18 cellular contexts compared by ENCODE assay signal in the genomic region with DNA sequence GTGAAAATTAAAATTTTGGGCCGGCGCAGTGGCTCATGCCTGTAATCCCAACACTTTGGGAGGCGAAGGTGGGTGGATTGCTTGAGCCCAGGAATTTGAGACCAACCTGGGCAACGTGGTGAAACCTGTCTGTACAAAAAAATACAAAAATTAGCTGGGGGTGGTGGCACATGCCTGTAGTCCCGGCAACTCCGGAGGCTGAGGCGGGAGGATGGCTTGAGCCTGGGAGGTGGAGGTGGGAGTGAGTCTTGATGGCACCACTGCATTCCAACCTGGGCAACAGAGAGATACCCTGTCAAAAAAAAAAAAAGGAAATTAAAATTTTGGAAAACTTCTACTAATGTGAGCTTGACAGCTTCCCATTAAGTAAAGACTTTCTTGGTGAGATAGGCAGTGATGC. TPM values are rescaled to one million over a fixed set of nuclear protein-coding genes. Genes with fewer than 3 reads are reported as not detected.
A peak's percentile ranks its signal among the peaks of the same experiment; 100 is the strongest.
DNase-seq lines count a peak whose midpoint lies in the region; ATAC-seq and TF ChIP-seq lines count a peak whose summit lies in the region.
"Had no signal": no experiment of that assay in that cellular context is flagged by ENCODE, and none has a peak within 500 bp of the region (broad histone marks: within the 10 kb centered on the region; RNA-seq: fewer than 3 reads in every experiment).

No MANE protein-coding gene starts in this region.

- H3K27ac ChIP-seq in mesenchymal stem cell (ENCODE audit: low read length, poor library complexity, severe bottlenecking): no peak overlapping the region
- H3K27ac ChIP-seq: foreskin keratinocyte, transverse colon had no signal

- H3K4me3 Mint-ChIP-seq in stimulated activated naive CD8-positive, alpha-beta T cell treated with anti-CD3 and anti-CD28 coated beads, Interleukin-15, Interleukin-2, amounts not matched to agents 100 ng/mL and 50 ng/mL, for 24 hours: peak overlapping the region; percentile 48
- H3K4me3 Mint-ChIP-seq in stimulated activated naive CD8-positive, alpha-beta T cell treated with anti-CD3 and anti-CD28 coated beads, Interleukin-15, amount 100 ng/mL, for 72 hours: peak overlapping the region in 1 of 2 donors; percentile 14
- peak overlapping the region; percentile 38 for H3K4me3 Mint-ChIP-seq in activated CD8-positive, alpha-beta T cell treated with anti-CD3 and anti-CD28 coated beads for 36 hours
- H3K4me3 Mint-ChIP-seq: B cell had no signal

- intact Hi-C loops in activated CD8-positive, alpha-beta T cell treated with anti-CD3 and anti-CD28 coated beads for 36 hours (cut with micrococcal nuclease): no loop called here

- ATAC-seq in stimulated activated naive CD8-positive, alpha-beta T cell treated with anti-CD3 and anti-CD28 coated beads, Interleukin-15, amount 100 ng/mL, for 72 hours: no peak
- ATAC-seq in activated CD8-positive, alpha-beta T cell treated with anti-CD3 and anti-CD28 coated beads for 36 hours: no peak
- no peak for ATAC-seq in left lobe of liver
- ATAC-seq: foreskin keratinocyte, sciatic nerve had no signal

- H3K27me3 Mint-ChIP-seq in stimulated activated naive CD8-positive, alpha-beta T cell treated with anti-CD3 and anti-CD28 coated beads, Interleukin-15, Interleukin-2, amounts not matched to agents 100 ng/mL and 50 ng/mL, for 24 hours: no peaks in the 10 kb centered on the region
- H3K27me3 Mint-ChIP-seq in stimulated activated naive CD8-positive, alpha-beta T cell treated with anti-CD3 and anti-CD28 coated beads, Interleukin-15, amount 100 ng/mL, for 72 hours: no peaks in the 10 kb centered on the region
- no peaks in the 10 kb centered on the region for H3K27me3 Mint-ChIP-seq in activated CD8-positive, alpha-beta T cell treated with anti-CD3 and anti-CD28 coated beads for 36 hours
- H3K27me3 Mint-ChIP-seq: B cell had no signal

- H3K23ac ChIP-seq in mesenchymal stem cell (ENCODE audit: low read length in 2 of 2): no peak overlapping the region

- peaks cover 63 to 76% of the 10 kb centered on the region in 2 experiments for H3K36me3 ChIP-seq in mesenchymal stem cell (ENCODE audit: control insufficient read depth in 1 of 2, insufficient read depth in 2 of 2, low read depth in 1 of 2, low read length in 2 of 2)

- no peak for TF ChIP-seq CTCF in activated CD8-positive, alpha-beta T cell treated with anti-CD3 and anti-CD28 coated beads for 36 hours (IDR thresholded peaks at IDR 0.05)

- H3K4ac ChIP-seq in mesenchymal stem cell (ENCODE audit: low read depth in 1 of 2, low read length in 2 of 2): no peak overlapping the region

- peaks cover 64% of the 10 kb centered on the region for H3K4me1 Mint-ChIP-seq in stimulated activated naive CD8-positive, alpha-beta T cell treated with anti-CD3 and anti-CD28 coated beads, Interleukin-15, Interleukin-2, amounts not matched to agents 100 ng/mL and 50 ng/mL, for 24 hours (ENCODE audit: low read depth)
- H3K4me1 Mint-ChIP-seq in stimulated activated naive CD8-positive, alpha-beta T cell treated with anti-CD3 and anti-CD28 coated beads, Interleukin-15, amount 100 ng/mL, for 72 hours: peaks cover 72% of the 10 kb centered on the region
- peaks cover 42% of the 10 kb centered on the region for H3K4me1 Mint-ChIP-seq in activated CD8-positive, alpha-beta T cell treated with anti-CD3 and anti-CD28 coated beads for 36 hours (ENCODE audit: low read depth)

- H3K27me3 ChIP-seq in mesenchymal stem cell (ENCODE audit: control insufficient read depth in 1 of 2, insufficient read depth in 1 of 2, low read length in 2 of 2): no peaks in the 10 kb centered on the region
- H3K27me3 ChIP-seq: foreskin keratinocyte, transverse colon had no signal

- H3K9me3 Mint-ChIP-seq in stimulated activated naive CD8-positive, alpha-beta T cell treated with anti-CD3 and anti-CD28 coated beads, Interleukin-15, Interleukin-2, amounts not matched to agents 100 ng/mL and 50 ng/mL, for 24 hours: no peaks in the 10 kb centered on the region
- no peaks in the 10 kb centered on the region for H3K9me3 Mint-ChIP-seq in stimulated activated naive CD8-positive, alpha-beta T cell treated with anti-CD3 and anti-CD28 coated beads, Interleukin-15, amount 100 ng/mL, for 72 hours
- H3K9me3 Mint-ChIP-seq in activated CD8-positive, alpha-beta T cell treated with anti-CD3 and anti-CD28 coated beads for 36 hours: no peaks in the 10 kb centered on the region
- H3K9me3 Mint-ChIP-seq: activated naive CD4-positive, alpha-beta T cell treated with anti-CD3 and anti-CD28 coated beads, Interleukin-2, amount 10 ng/mL, durations not matched to agents 7 days and 5 days had no signal

- peaks cover 81% of the 10 kb centered on the region for H3K36me3 Mint-ChIP-seq in stimulated activated naive CD8-positive, alpha-beta T cell treated with anti-CD3 and anti-CD28 coated beads, Interleukin-15, Interleukin-2, amounts not matched to agents 100 ng/mL and 50 ng/mL, for 24 hours (ENCODE audit: low read depth)
- H3K36me3 Mint-ChIP-seq in activated CD8-positive, alpha-beta T cell treated with anti-CD3 and anti-CD28 coated beads for 36 hours (ENCODE audit: low read depth): peaks cover 81% of the 10 kb centered on the region

- no peak overlapping the region for H3K14ac ChIP-seq in mesenchymal stem cell (ENCODE audit: low read length in 2 of 2)

- no peaks in the 10 kb centered on the region for H3K9me3 ChIP-seq in mesenchymal stem cell (ENCODE audit: control insufficient read depth, low read length)
- H3K9me3 ChIP-seq: transverse colon had no signal

- no peak overlapping the region for H4K91ac ChIP-seq in mesenchymal stem cell (ENCODE audit: low read length)

- H2AK5ac ChIP-seq in mesenchymal stem cell (ENCODE audit: low read length, severe bottlenecking): no peak overlapping the region

- peaks cover 23% of the 10 kb centered on the region for H3K4me1 ChIP-seq in mesenchymal stem cell (ENCODE audit: control insufficient read depth, insufficient read depth, low read depth, low read length)

- H3K79me1 ChIP-seq in mesenchymal stem cell (replicated peaks; ENCODE audit: low read length, poor library complexity, severe bottlenecking): peaks cover 22% of the 10 kb centered on the region

- 90% methylated on average over 7 of the region's 7 CpGs for WGBS in mesenchymal stem cell

- H2AFZ ChIP-seq in mesenchymal stem cell (ENCODE audit: low read depth, low read length): no peak overlapping the region

- no peak for DNase-seq in stimulated activated naive CD8-positive, alpha-beta T cell treated with anti-CD3 and anti-CD28 coated beads, Interleukin-15, amount 100 ng/mL, for 72 hours
- DNase-seq in activated CD8-positive, alpha-beta T cell treated with anti-CD3 and anti-CD28 coated beads for 36 hours: no peak
- DNase-seq in mesenchymal stem cell (no peak), left lobe of liver (ENCODE audit: low spot score) (no peak), DMS53 (lab: John Stamatoyannopoulos, UW) (no peak), DMS153 treated with DMSO at 0.1 percent for 48 hours (lab: John Stamatoyannopoulos, UW; ENCODE audit: unreplicated experiment) (no peak)
- no peak for DNase-seq in stimulated activated naive CD4-positive, alpha-beta T cell (lab: John Stamatoyannopoulos, UW)
- DNase-seq: activated CD8-positive, alpha-beta memory T cell treated with anti-CD3 and anti-CD28 coated beads for 24 hours; activated naive CD4-positive, alpha-beta T cell treated with anti-CD3 and anti-CD28 coated beads, Interleukin-2, amount 10 ng/mL, durations not matched to agents 7 days and 5 days; caudate nucleus; DMS79 treated with DMSO at 0.1 percent for 48 hours; foreskin keratinocyte; stimulated activated CD4-positive, alpha-beta T cell treated with anti-CD3 and anti-CD28 coated beads, Interleukin-4, amount 100 ng/mL, for 1 hour; transverse colon had no signal

- H3K4me2 ChIP-seq in mesenchymal stem cell (ENCODE audit: low read length, poor library complexity, severe bottlenecking): no peak overlapping the region

- H2BK12ac ChIP-seq in mesenchymal stem cell (ENCODE audit: low read length in 2 of 2): no peak overlapping the region

- no peak overlapping the region for H2BK5ac ChIP-seq in mesenchymal stem cell (ENCODE audit: low read depth, low read length, poor library complexity, severe bottlenecking)

- CTCF ChIA-PET in activated CD8-positive, alpha-beta T cell treated with anti-CD3 and anti-CD28 coated beads for 36 hours (lab: Charles Lee): interaction anchor here (1.1 to 1.9 kb wide), 3 partner anchors 9 to 26 kb away, joined by 3 to 9 read pairs (median 3); a partner anchor contains a TSS

- peak overlapping the region; percentile 29 for H3K9ac ChIP-seq in mesenchymal stem cell (ENCODE audit: low read length)

- H2BK120ac ChIP-seq in mesenchymal stem cell (ENCODE audit: low read depth, low read length): no peak overlapping the region

- peak overlapping the region; percentile 0 for H3K27ac Mint-ChIP-seq in stimulated activated naive CD8-positive, alpha-beta T cell treated with anti-CD3 and anti-CD28 coated beads, Interleukin-15, Interleukin-2, amounts not matched to agents 100 ng/mL and 50 ng/mL, for 24 hours
- H3K27ac Mint-ChIP-seq in stimulated activated naive CD8-positive, alpha-beta T cell treated with anti-CD3 and anti-CD28 coated beads, Interleukin-15, amount 100 ng/mL, for 72 hours: peak overlapping the region in 1 of 2 donors; percentile 78
- H3K27ac Mint-ChIP-seq in activated CD8-positive, alpha-beta T cell treated with anti-CD3 and anti-CD28 coated beads for 36 hours: peak overlapping the region; percentile 71

- H2BK15ac ChIP-seq in mesenchymal stem cell (ENCODE audit: low read depth, poor library complexity, severe bottlenecking): no peak overlapping the region

- no peak overlapping the region for H3K18ac ChIP-seq in mesenchymal stem cell (ENCODE audit: low read depth in 1 of 2, low read length in 2 of 2)

- H3K4me3 ChIP-seq in mesenchymal stem cell (ENCODE audit: insufficient read depth in 1 of 2, low read depth in 1 of 2, low read length in 2 of 2): no peak overlapping the region
- H3K4me3 ChIP-seq: lung, transverse colon had no signal

- POLR2A ChIA-PET in activated CD8-positive, alpha-beta T cell treated with anti-CD3 and anti-CD28 coated beads for 36 hours (lab: Charles Lee): interaction anchor here (6.8 kb wide), 1 partner anchor 9 kb away, joined by 167 read pairs; a partner anchor contains a TSS

- H4K8ac ChIP-seq in mesenchymal stem cell (ENCODE audit: low read length): no peak overlapping the region

RNA-seq across cellular contexts. Expression of a gene that starts 3.1 kb away (rescaled TPM):
- 100 to 1,000 TPM; 211 to 239 TPM for total RNA-seq in activated CD8-positive, alpha-beta T cell treated with anti-CD3 and anti-CD28 coated beads for 36 hours
- 66.1 TPM for polyA plus RNA-seq in mesenchymal stem cell (2013, experiment 1 of 2)
- polyA plus RNA-seq in mesenchymal stem cell (2013, experiment 2 of 2): 61.3 TPM
- 53.9 TPM for total RNA-seq in left lobe of liver

RNA-seq across cellular contexts. Expression of a gene that starts 10.8 kb away (rescaled TPM):
- 10 to 100 TPM; 27.5 to 28.4 TPM for total RNA-seq in activated CD8-positive, alpha-beta T cell treated with anti-CD3 and anti-CD28 coated beads for 36 hours
- polyA plus RNA-seq in mesenchymal stem cell (2013, experiment 1 of 2): 61.5 TPM
- 61.7 TPM for polyA plus RNA-seq in mesenchymal stem cell (2013, experiment 2 of 2)
- total RNA-seq in left lobe of liver: 24.6 TPM

RNA-seq across cellular contexts. Expression of a gene that starts 11.5 kb away (rescaled TPM):
- 1 to 10 TPM; 2.1 to 2.2 TPM for total RNA-seq in activated CD8-positive, alpha-beta T cell treated with anti-CD3 and anti-CD28 coated beads for 36 hours
- polyA plus RNA-seq in mesenchymal stem cell (2013, experiment 1 of 2): 1.4 TPM
- 1.4 TPM for polyA plus RNA-seq in mesenchymal stem cell (2013, experiment 2 of 2)
- total RNA-seq in left lobe of liver: 1.8 TPM

RNA-seq across cellular contexts. Expression of a gene that starts 17.7 kb away (rescaled TPM):
- under 1 TPM in 1 of 2 experiments, not detected in 1; 0.25 TPM for total RNA-seq in activated CD8-positive, alpha-beta T cell treated with anti-CD3 and anti-CD28 coated beads for 36 hours
- 0.84 TPM for polyA plus RNA-seq in mesenchymal stem cell (2013, experiment 1 of 2)
- 0.96 TPM for polyA plus RNA-seq in mesenchymal stem cell (2013, experiment 2 of 2)
- total RNA-seq in left lobe of liver: 0.48 TPM

RNA-seq across cellular contexts. Expression of a gene that starts 25.5 kb away (rescaled TPM):
- 10 to 100 TPM; 10.2 to 11.3 TPM for total RNA-seq in activated CD8-positive, alpha-beta T cell treated with anti-CD3 and anti-CD28 coated beads for 36 hours
- 17.9 TPM for polyA plus RNA-seq in mesenchymal stem cell (2013, experiment 1 of 2)
- 18.1 TPM for polyA plus RNA-seq in mesenchymal stem cell (2013, experiment 2 of 2)
- 10.1 TPM for total RNA-seq in left lobe of liver
